16 cellular contexts compared by ENCODE assay signal in the genomic region with DNA sequence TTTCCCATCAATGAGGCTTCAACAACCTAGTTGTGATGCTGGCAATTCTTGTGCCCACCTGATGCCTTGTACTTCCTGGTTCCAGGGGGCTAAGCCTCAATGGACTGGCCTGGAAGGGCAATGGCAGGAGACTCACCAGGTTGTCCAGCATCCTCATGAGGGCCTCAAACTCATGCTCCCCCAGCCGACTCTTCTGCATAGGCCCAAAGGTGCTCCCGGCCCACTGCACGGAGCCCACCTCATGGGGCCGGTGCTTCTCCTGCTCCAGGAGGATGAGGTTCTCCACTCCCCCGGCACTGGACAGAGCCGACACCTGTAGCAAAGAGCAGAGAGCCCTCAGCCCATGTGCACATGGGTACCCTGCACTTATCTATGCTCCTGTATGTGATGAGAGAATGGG.
DNase-seq lines count a peak whose midpoint lies in the region; ATAC-seq and TF ChIP-seq lines count a peak whose summit lies in the region.
"Had no signal": no experiment of that assay in that cellular context is flagged by ENCODE, and none has a peak within 500 bp of the region (broad histone marks: within the 10 kb centered on the region; RNA-seq: fewer than 3 reads in every experiment).

No MANE protein-coding gene starts in this region.

- intact Hi-C loops in CD14-positive monocyte (cut with micrococcal nuclease) (no loop called here), upper lobe of right lung (cut with DNase I) (no loop called here), OCI-LY7 (cut with micrococcal nuclease; ENCODE audit: unreplicated experiment) (no loop called here)

- no peak for TF ChIP-seq CTCF in CD14-positive monocyte (IDR thresholded peaks at IDR 0.05)
- TF ChIP-seq CTCF in endodermal cell (conservative IDR thresholded peaks at IDR 0.05), result no peak
- no peak for TF ChIP-seq CTCF in upper lobe of right lung (IDR thresholded peaks at IDR 0.05)
- TF ChIP-seq CTCF in OCI-LY7 (conservative IDR thresholded peaks at IDR 0.05; ENCODE audit: low read length), result no peak

- no peak overlapping the region for H3K27ac Mint-ChIP-seq in CD14-positive monocyte
- no peak overlapping the region for H3K27ac Mint-ChIP-seq in endodermal cell
- H3K27ac Mint-ChIP-seq in activated naive CD8-positive, alpha-beta T cell treated with anti-CD3 and anti-CD28 coated beads for 36 hours, result no peak overlapping the region
- H3K27ac Mint-ChIP-seq: CD4-positive, CD25-positive, alpha-beta regulatory T cell had no signal

- no peak overlapping the region for H2AK5ac ChIP-seq in neuronal stem cell (ENCODE audit: low read depth, low read length)

- WGBS in endodermal cell (ENCODE audit: insufficient coverage in 1 of 2, insufficient read length in 1 of 2), 2 experiments, result 92 to 100% methylated on average over 1 to 6 of the region's 6 CpGs
- no CpG with 5 or more reads among the region's 6 CpGs for WGBS in neuronal stem cell (ENCODE audit: extremely low coverage in 2 of 2, insufficient read length in 2 of 2, insufficient replicate concordance in 1 of 2), 2 donors

- no peak overlapping the region for H3K4ac ChIP-seq in neuronal stem cell (ENCODE audit: low read length)

- H3K18ac ChIP-seq in neuronal stem cell (ENCODE audit: low read length), result peak overlapping the region; percentile 11

- no peak overlapping the region for H2BK12ac ChIP-seq in neuronal stem cell (ENCODE audit: low read length)

- H3K9ac ChIP-seq in endodermal cell (ENCODE audit: extremely low read depth, low read length, poor library complexity, severe bottlenecking), result no peak overlapping the region
- peak overlapping the region; percentile 44 for H3K9ac ChIP-seq in neuronal stem cell (ENCODE audit: low read depth, low read length, poor library complexity)
- H3K9ac ChIP-seq: BLaER1, GM23248 had no signal

- H3K9me3 ChIP-seq in endodermal cell (ENCODE audit: control insufficient read depth, low read length) (no peaks in the 10 kb centered on the region), neuronal stem cell (replicated peaks in 1 of 2; ENCODE audit: control insufficient read depth in 2 of 2, insufficient read depth in 1 of 2, low read depth in 1 of 2, low read length in 2 of 2) (no peaks in the 10 kb centered on the region), upper lobe of right lung (no peaks in the 10 kb centered on the region), OCI-LY7 (ENCODE audit: low read length) (no peaks in the 10 kb centered on the region)
- H3K9me3 ChIP-seq: BLaER1 had no signal

- H3K27ac ChIP-seq in endodermal cell (ENCODE audit: low read depth, low read length) (no peak overlapping the region), neuronal stem cell (replicated peaks; ENCODE audit: low read length) (no peak overlapping the region), upper lobe of right lung (no peak overlapping the region), OCI-LY7 (ENCODE audit: low read depth, low read length, poor library complexity, severe bottlenecking) (no peak overlapping the region)
- H3K27ac ChIP-seq: BLaER1, GM23248 had no signal

- H3K23ac ChIP-seq in neuronal stem cell (ENCODE audit: low read depth, low read length, poor library complexity), result no peak overlapping the region

- H3K27me3 Mint-ChIP-seq in CD14-positive monocyte (ENCODE audit: low read depth in 3 of 3), result peaks cover 0 to 5% (median 2%) of the 10 kb centered on the region in 3 donors
- H3K27me3 Mint-ChIP-seq in endodermal cell (ENCODE audit: insufficient read depth), result no peaks in the 10 kb centered on the region
- no peaks in the 10 kb centered on the region for H3K27me3 Mint-ChIP-seq in activated naive CD8-positive, alpha-beta T cell treated with anti-CD3 and anti-CD28 coated beads for 36 hours

- H3K9me3 Mint-ChIP-seq in CD14-positive monocyte (no peaks in the 10 kb centered on the region), endodermal cell (no peaks in the 10 kb centered on the region)
- H3K9me3 Mint-ChIP-seq in activated naive CD8-positive, alpha-beta T cell treated with anti-CD3 and anti-CD28 coated beads for 36 hours, result no peaks in the 10 kb centered on the region
- H3K9me3 Mint-ChIP-seq: CD4-positive, CD25-positive, alpha-beta regulatory T cell had no signal

- no peak overlapping the region for H3K4me3 Mint-ChIP-seq in CD14-positive monocyte
- H3K4me3 Mint-ChIP-seq in endodermal cell, result no peak overlapping the region
- no peak overlapping the region for H3K4me3 Mint-ChIP-seq in activated naive CD8-positive, alpha-beta T cell treated with anti-CD3 and anti-CD28 coated beads for 36 hours
- H3K4me3 Mint-ChIP-seq: CD4-positive, CD25-positive, alpha-beta regulatory T cell had no signal

- no peaks in the 10 kb centered on the region for H3K36me3 ChIP-seq in endodermal cell (ENCODE audit: control insufficient read depth, insufficient read depth, low read length)
- H3K36me3 ChIP-seq in neuronal stem cell (replicated peaks in 1 of 2; ENCODE audit: control insufficient read depth in 2 of 2, insufficient read depth in 2 of 2, low read length in 2 of 2), result peaks cover 15 to 96% of the 10 kb centered on the region in 2 donors
- no peaks in the 10 kb centered on the region for H3K36me3 ChIP-seq in upper lobe of right lung
- no peaks in the 10 kb centered on the region for H3K36me3 ChIP-seq in OCI-LY7 (ENCODE audit: insufficient read depth, low read length)

- H3K9me2 ChIP-seq in OCI-LY7 (ENCODE audit: insufficient read depth, low read length), result no peaks in the 10 kb centered on the region

- H3K4me3 ChIP-seq in endodermal cell (ENCODE audit: low read length), result no peak overlapping the region
- H3K4me3 ChIP-seq in neuronal stem cell (ENCODE audit: low read length in 2 of 2), result no peak overlapping the region
- no peak overlapping the region for H3K4me3 ChIP-seq in upper lobe of right lung
- no peak overlapping the region for H3K4me3 ChIP-seq in OCI-LY7 (ENCODE audit: low read depth, low read length, poor library complexity, severe bottlenecking)
- H3K4me3 ChIP-seq: BLaER1, GM23248 had no signal

- H2AFZ ChIP-seq in neuronal stem cell (ENCODE audit: low read length) (no peak overlapping the region), OCI-LY7 (ENCODE audit: low read length) (no peak overlapping the region)
- H2AFZ ChIP-seq: GM23248 had no signal

- H3K4me2 ChIP-seq in neuronal stem cell (ENCODE audit: insufficient read depth, low read length, poor library complexity, severe bottlenecking) (no peak overlapping the region), OCI-LY7 (ENCODE audit: low read length) (no peak overlapping the region)
- H3K4me2 ChIP-seq: BLaER1 had no signal

- peak; percentile 23 for DNase-seq in CD14-positive monocyte (ENCODE audit: low spot score)
- DNase-seq in endodermal cell, result peak; percentile 24
- DNase-seq in neuronal stem cell (ENCODE audit: low spot score), result no peak
- DNase-seq in upper lobe of right lung, result peak; percentile 39
- no peak for DNase-seq in effector CD4-positive, alpha-beta T cell
- no peak for DNase-seq in OCI-LY7 (ENCODE audit: low spot score)
- DNase-seq in activated naive CD8-positive, alpha-beta T cell treated with anti-CD3 and anti-CD28 coated beads for 36 hours, result no peak
- DNase-seq: 8988T; AML-193; CD4-positive, CD25-positive, alpha-beta regulatory T cell; DMS53; GF-D8; GM23248; H7; IMR-90 had no signal

- no peak overlapping the region for H4K8ac ChIP-seq in neuronal stem cell (ENCODE audit: low read depth, low read length)

- ATAC-seq in upper lobe of right lung, result no peak

- H3K27me3 ChIP-seq in endodermal cell (ENCODE audit: control insufficient read depth, insufficient read depth, low read length, poor library complexity, severe bottlenecking), result no peaks in the 10 kb centered on the region
- no peaks in the 10 kb centered on the region for H3K27me3 ChIP-seq in neuronal stem cell (ENCODE audit: control insufficient read depth in 3 of 3, insufficient read depth in 3 of 3, low read depth in 1 of 3, low read length in 3 of 3)
- H3K27me3 ChIP-seq in upper lobe of right lung, result no peaks in the 10 kb centered on the region
- H3K27me3 ChIP-seq: BLaER1 had no signal

- H3K14ac ChIP-seq in neuronal stem cell (ENCODE audit: low read length), result no peak overlapping the region

- H2BK120ac ChIP-seq in neuronal stem cell (ENCODE audit: low read depth, low read length), result no peak overlapping the region

- H3K4me1 Mint-ChIP-seq in CD14-positive monocyte (peaks cover 13% of the 10 kb centered on the region), endodermal cell (no peaks in the 10 kb centered on the region)
- peaks cover 5% of the 10 kb centered on the region for H3K4me1 Mint-ChIP-seq in activated naive CD8-positive, alpha-beta T cell treated with anti-CD3 and anti-CD28 coated beads for 36 hours
- H3K4me1 Mint-ChIP-seq: CD4-positive, CD25-positive, alpha-beta regulatory T cell had no signal

- peaks cover 3% of the 10 kb centered on the region for H3K79me1 ChIP-seq in neuronal stem cell (ENCODE audit: low read depth, low read length)

- CTCF ChIA-PET in OCI-LY7 (lab: Charles Lee; ENCODE audit: unreplicated experiment), result no interaction called here

- H2BK15ac ChIP-seq in neuronal stem cell (ENCODE audit: low read length), result no peak overlapping the region

- no peaks in the 10 kb centered on the region for H4K20me1 ChIP-seq in OCI-LY7 (ENCODE audit: insufficient read depth, low read length)
- H4K20me1 ChIP-seq: BLaER1 had no signal

- H3K36me3 Mint-ChIP-seq in CD14-positive monocyte (no peaks in the 10 kb centered on the region), endodermal cell (ENCODE audit: low read depth) (peaks cover 1% of the 10 kb centered on the region)
- peaks cover 9% of the 10 kb centered on the region for H3K36me3 Mint-ChIP-seq in activated naive CD8-positive, alpha-beta T cell treated with anti-CD3 and anti-CD28 coated beads for 36 hours
- H3K36me3 Mint-ChIP-seq: CD4-positive, CD25-positive, alpha-beta regulatory T cell had no signal

- no peak overlapping the region for H2BK5ac ChIP-seq in neuronal stem cell (ENCODE audit: low read length)

- BruUV-seq in OCI-LY7 (replicated peaks; lab: Mats Ljungman, UMichigan), result no TSS peak

- H3K4me1 ChIP-seq in endodermal cell (ENCODE audit: control insufficient read depth, insufficient read depth, low read length), result no peaks in the 10 kb centered on the region
- peaks cover 4 to 6% of the 10 kb centered on the region in 2 donors for H3K4me1 ChIP-seq in neuronal stem cell (ENCODE audit: control insufficient read depth in 2 of 2, insufficient read depth in 1 of 2, low read depth in 1 of 2, low read length in 2 of 2)
- peaks cover 8% of the 10 kb centered on the region for H3K4me1 ChIP-seq in upper lobe of right lung
- H3K4me1 ChIP-seq in OCI-LY7 (ENCODE audit: insufficient read depth, low read length, poor library complexity, severe bottlenecking), result no peaks in the 10 kb centered on the region

- no peaks in the 10 kb centered on the region for H3K79me2 ChIP-seq in OCI-LY7 (ENCODE audit: insufficient read depth, low read depth, low read length)

- H4K91ac ChIP-seq in neuronal stem cell (ENCODE audit: low read depth, low read length, poor library complexity), result no peak overlapping the region

- POLR2A ChIA-PET in OCI-LY7 (lab: Charles Lee), result no interaction called here

Comparison
In these comparisons a context has a peak if more than half of its experiments do, and no peak if none do; other contexts are left out.
1. DNase-seq: peak in CD14-positive monocyte (single experiment), endodermal cell (single experiment) and upper lobe of right lung (single experiment); none in neuronal stem cell (single experiment), effector CD4-positive, alpha-beta T cell (single experiment), OCI-LY7 (single experiment) and activated naive CD8-positive, alpha-beta T cell treated with anti-CD3 and anti-CD28 coated beads for 36 hours (single experiment).